1 cellular context compared by ENCODE assay signal in genomic region chr10:114408112-114408967, GRCh38.
TF ChIP-seq lines count a peak whose summit lies in the region.

No MANE protein-coding gene starts in this region.

TF ChIP-seq in K562, 482 proteins besides CTCF, POLR2A, EP300 and RAD21 (continued from another document):
- no peak for TF ChIP-seq RERE (CRISPR knock-in tag; IDR thresholded peaks at IDR 0.05; ENCODE audit: borderline replicate concordance)
- no peak for TF ChIP-seq GTF2E2 (tag; IDR thresholded peaks at IDR 0.05)
- TF ChIP-seq ZNF395 (CRISPR knock-in tag; IDR thresholded peaks at IDR 0.05), result no peak
- no peak for TF ChIP-seq TFE3 (CRISPR knock-in tag; IDR thresholded peaks at IDR 0.05)
- TF ChIP-seq HSF4 (CRISPR knock-in tag; IDR thresholded peaks at IDR 0.05; ENCODE audit: borderline replicate concordance), result no peak
